ENCODE assay signal across 27 cellular contexts in the genomic region with DNA sequence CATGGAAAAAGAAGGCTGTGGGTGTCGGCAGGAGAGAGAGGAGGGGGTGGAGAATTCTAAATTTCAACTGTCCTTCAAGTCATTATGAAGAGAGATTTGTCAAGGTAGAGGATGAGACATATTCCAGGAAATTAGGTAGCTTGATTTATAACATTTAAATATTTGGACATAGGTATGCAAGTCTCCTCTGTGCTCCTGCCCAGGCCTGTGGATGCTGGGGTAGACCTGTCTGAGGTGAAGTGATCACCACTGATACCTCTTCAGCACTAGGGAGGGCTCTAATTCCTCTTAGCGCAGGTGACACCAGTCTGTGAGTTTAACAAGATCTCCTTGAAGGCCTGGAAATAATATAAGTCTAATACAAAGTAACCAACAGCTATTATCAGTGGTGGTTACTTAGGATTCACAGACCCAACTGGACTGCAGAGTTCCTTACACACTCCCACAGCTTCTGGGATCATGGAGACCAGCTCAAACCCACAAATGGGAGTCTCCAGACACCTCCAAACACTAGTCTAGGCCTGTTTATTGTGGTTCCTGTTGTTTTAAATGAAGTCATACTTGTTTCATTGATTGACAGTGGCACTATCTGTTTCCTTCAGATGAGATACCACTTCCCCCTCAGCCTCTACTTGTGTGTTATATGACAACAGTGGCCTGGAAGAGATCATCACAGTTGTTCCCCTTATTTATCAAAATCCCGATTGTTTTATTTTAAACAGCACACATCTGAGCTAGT.
DNase-seq lines count a peak whose midpoint lies in the region; ATAC-seq, FAIRE-seq and TF ChIP-seq lines count a peak whose summit lies in the region.
"Had no signal": no experiment of that assay in that cellular context is flagged by ENCODE, and none has a peak within 500 bp of the region (broad histone marks: within the 10 kb centered on the region; RNA-seq: fewer than 3 reads in every experiment).

No MANE protein-coding gene starts in this region.

- BruUV-seq in PC-3 (replicated peaks; lab: Mats Ljungman, UMichigan), result no TSS peak

- H3F3A ChIP-seq in PC-3 (ENCODE audit: low read length, unreplicated experiment), result no peaks in the 10 kb centered on the region

- H3K27me3 ChIP-seq in PC-3 (ENCODE audit: low read length) (no peaks in the 10 kb centered on the region), osteoblast (ENCODE audit: insufficient read depth, low read length) (no peaks in the 10 kb centered on the region)
- H3K27me3 ChIP-seq: adrenal gland, cardiac muscle cell, hepatocyte, left lung, sigmoid colon, SJSA1, upper lobe of left lung had no signal

- intact Hi-C loops in PC-3 (cut with micrococcal nuclease), result loop anchor here (5.0 kb wide), 1 partner anchor 290 kb away; no protein-coding TSS in a partner anchor

- DNase-seq in activated naive CD8-positive, alpha-beta T cell treated with anti-CD3 and anti-CD28 coated beads, Interleukin-2, amount 10 ng/mL, durations not matched to agents 7 days and 5 days, result no peak
- no peak for DNase-seq in activated naive CD8-positive, alpha-beta T cell treated with anti-CD3 and anti-CD28 coated beads for 36 hours
- DNase-seq in PC-3 (no peak), dermis blood vessel endothelial cell (peak; percentile 22), osteoblast (ENCODE audit: insufficient read length, low spot score, missing footprints) (no peak), urothelium cell line (ENCODE audit: low spot score) (no peak), NCI-H2227 (lab: John Stamatoyannopoulos, UW; ENCODE audit: unreplicated experiment) (no peak)
- DNase-seq: 8988T; activated CD4-positive, alpha-beta T cell treated with anti-CD3 and anti-CD28 coated beads, Interleukin-2, amount 50 U/mL, for 4 hours; activated gamma-delta T cell; activated T-cell treated with anti-CD3 and anti-CD28 coated beads for 4 hours; adrenal gland; CD8-positive, alpha-beta memory T cell; H7; immature natural killer cell; left lung; NCI-H1092; NCI-H1930; NCI-H345; nephron progenitor cell; sigmoid colon; upper lobe of left lung had no signal

- H3K9me3 ChIP-seq in PC-3 (ENCODE audit: low read length), result no peaks in the 10 kb centered on the region
- no peaks in the 10 kb centered on the region for H3K9me3 ChIP-seq in osteoblast (ENCODE audit: low read depth, low read length)
- H3K9me3 ChIP-seq: adrenal gland, sigmoid colon, SJSA1, upper lobe of left lung had no signal

- H4K20me1 ChIP-seq in PC-3 (ENCODE audit: low read length), result no peaks in the 10 kb centered on the region
- no peaks in the 10 kb centered on the region for H4K20me1 ChIP-seq in osteoblast (ENCODE audit: insufficient read depth, low read length)

- no peak for TF ChIP-seq CTCF in PC-3 (conservative IDR thresholded peaks at IDR 0.05; ENCODE audit: low read depth, low read length)
- no peak for TF ChIP-seq CTCF in osteoblast (IDR thresholded peaks at IDR 0.05; ENCODE audit: extremely low read depth, low read depth, low read length)

- no peaks in the 10 kb centered on the region for H3K9me2 ChIP-seq in PC-3 (replicated peaks; ENCODE audit: low read length)

- peaks cover 2% of the 10 kb centered on the region for H3K9me3 Mint-ChIP-seq in activated naive CD8-positive, alpha-beta T cell treated with anti-CD3 and anti-CD28 coated beads, Interleukin-2, amount 10 ng/mL, durations not matched to agents 7 days and 5 days
- H3K9me3 Mint-ChIP-seq in activated naive CD8-positive, alpha-beta T cell treated with anti-CD3 and anti-CD28 coated beads for 36 hours, result no peaks in the 10 kb centered on the region
- H3K9me3 Mint-ChIP-seq: immature natural killer cell had no signal

- no peak overlapping the region for H3K9ac ChIP-seq in PC-3 (ENCODE audit: low read length)
- H3K9ac ChIP-seq: KMS-11 had no signal

- no peak for ATAC-seq in activated naive CD8-positive, alpha-beta T cell treated with anti-CD3 and anti-CD28 coated beads, Interleukin-2, amount 10 ng/mL, durations not matched to agents 7 days and 5 days (ENCODE audit: low read depth)
- no peak for ATAC-seq in PC-3
- ATAC-seq in HG02678 (IDR thresholded peaks at IDR 0.05; ENCODE audit: unreplicated experiment), result no peak
- ATAC-seq: left lung had no signal

- H3K27ac ChIP-seq in PC-3 (ENCODE audit: low read length) (0 out of 2 replicates have a peak overlapping the region, but pooled peaks have one; percentile 83), osteoblast (ENCODE audit: low read depth, low read length) (no peak overlapping the region)
- H3K27ac ChIP-seq: adrenal gland, cardiac muscle cell, hepatocyte, KMS-11, left lung, sigmoid colon, SJSA1, upper lobe of left lung had no signal

- H3K4me1 Mint-ChIP-seq in activated naive CD8-positive, alpha-beta T cell treated with anti-CD3 and anti-CD28 coated beads, Interleukin-2, amount 10 ng/mL, durations not matched to agents 7 days and 5 days, result peaks cover 15% of the 10 kb centered on the region
- H3K4me1 Mint-ChIP-seq in activated naive CD8-positive, alpha-beta T cell treated with anti-CD3 and anti-CD28 coated beads for 36 hours, result peaks cover 19% of the 10 kb centered on the region
- H3K4me1 Mint-ChIP-seq: immature natural killer cell had no signal

- H3K4me3 ChIP-seq in PC-3 (ENCODE audit: low read length) (no peak overlapping the region), osteoblast (ENCODE audit: insufficient read depth, low read length) (no peak overlapping the region)
- H3K4me3 ChIP-seq: adrenal gland, cardiac muscle cell, hepatocyte, left lung, sigmoid colon, SJSA1, upper lobe of left lung had no signal

- no peak for FAIRE-seq in urothelium cell line (lab: Jason Lieb, UNC)

- H3K4me2 ChIP-seq in PC-3 (ENCODE audit: low read length) (no peak overlapping the region), osteoblast (ENCODE audit: insufficient read depth, low read length) (no peak overlapping the region)
- H3K4me2 ChIP-seq: hepatocyte, KMS-11 had no signal

- H3K4me3 Mint-ChIP-seq in activated naive CD8-positive, alpha-beta T cell treated with anti-CD3 and anti-CD28 coated beads, Interleukin-2, amount 10 ng/mL, durations not matched to agents 7 days and 5 days, result no peak overlapping the region
- H3K4me3 Mint-ChIP-seq in activated naive CD8-positive, alpha-beta T cell treated with anti-CD3 and anti-CD28 coated beads for 36 hours, result no peak overlapping the region
- H3K4me3 Mint-ChIP-seq: CD8-positive, alpha-beta memory T cell; immature natural killer cell; nephron progenitor cell had no signal

- H3K36me3 ChIP-seq in PC-3 (ENCODE audit: low read depth, low read length) (no peaks in the 10 kb centered on the region), osteoblast (ENCODE audit: insufficient read depth, low read length) (no peaks in the 10 kb centered on the region)
- H3K36me3 ChIP-seq: adrenal gland, cardiac muscle cell, left lung, sigmoid colon, SJSA1, upper lobe of left lung had no signal

- CTCF ChIA-PET in PC-3 (lab: Charles Lee), result no interaction called here

- H3K79me2 ChIP-seq in PC-3 (ENCODE audit: low read length), result no peaks in the 10 kb centered on the region
- no peaks in the 10 kb centered on the region for H3K79me2 ChIP-seq in osteoblast (ENCODE audit: insufficient read depth, low read length)
- H3K79me2 ChIP-seq: hepatocyte had no signal

- peak overlapping the region; percentile 14 for H3K27ac Mint-ChIP-seq in activated naive CD8-positive, alpha-beta T cell treated with anti-CD3 and anti-CD28 coated beads, Interleukin-2, amount 10 ng/mL, durations not matched to agents 7 days and 5 days
- no peak overlapping the region for H3K27ac Mint-ChIP-seq in activated naive CD8-positive, alpha-beta T cell treated with anti-CD3 and anti-CD28 coated beads for 36 hours
- H3K27ac Mint-ChIP-seq: CD8-positive, alpha-beta memory T cell; immature natural killer cell; nephron progenitor cell had no signal

- H3K4me1 ChIP-seq in PC-3 (ENCODE audit: insufficient read depth, low read length) (peaks cover 79% of the 10 kb centered on the region), osteoblast (ENCODE audit: insufficient read depth, low read length) (peaks cover 51% of the 10 kb centered on the region)
- H3K4me1 ChIP-seq: left lung had no signal

- H3K27me3 Mint-ChIP-seq in activated naive CD8-positive, alpha-beta T cell treated with anti-CD3 and anti-CD28 coated beads, Interleukin-2, amount 10 ng/mL, durations not matched to agents 7 days and 5 days, result no peaks in the 10 kb centered on the region
- H3K27me3 Mint-ChIP-seq in activated naive CD8-positive, alpha-beta T cell treated with anti-CD3 and anti-CD28 coated beads for 36 hours, result no peaks in the 10 kb centered on the region

- POLR2A ChIA-PET in activated naive CD8-positive, alpha-beta T cell treated with anti-CD3 and anti-CD28 coated beads, Interleukin-2, amount 10 ng/mL, durations not matched to agents 7 days and 5 days (lab: Charles Lee), result no interaction called here
- POLR2A ChIA-PET in PC-3 (lab: Charles Lee; ENCODE audit: unreplicated experiment), result no interaction called here

- H3K36me3 Mint-ChIP-seq in activated naive CD8-positive, alpha-beta T cell treated with anti-CD3 and anti-CD28 coated beads, Interleukin-2, amount 10 ng/mL, durations not matched to agents 7 days and 5 days, result peaks cover 2% of the 10 kb centered on the region
- no peaks in the 10 kb centered on the region for H3K36me3 Mint-ChIP-seq in activated naive CD8-positive, alpha-beta T cell treated with anti-CD3 and anti-CD28 coated beads for 36 hours
- H3K36me3 Mint-ChIP-seq: CD8-positive, alpha-beta memory T cell; immature natural killer cell had no signal

- H2AFZ ChIP-seq in PC-3 (ENCODE audit: low read length) (no peak overlapping the region), osteoblast (ENCODE audit: low read length) (peak overlapping the region; percentile 19)
- H2AFZ ChIP-seq: hepatocyte had no signal
